ENCODE assay signal across 15 cellular contexts in the genomic region with DNA sequence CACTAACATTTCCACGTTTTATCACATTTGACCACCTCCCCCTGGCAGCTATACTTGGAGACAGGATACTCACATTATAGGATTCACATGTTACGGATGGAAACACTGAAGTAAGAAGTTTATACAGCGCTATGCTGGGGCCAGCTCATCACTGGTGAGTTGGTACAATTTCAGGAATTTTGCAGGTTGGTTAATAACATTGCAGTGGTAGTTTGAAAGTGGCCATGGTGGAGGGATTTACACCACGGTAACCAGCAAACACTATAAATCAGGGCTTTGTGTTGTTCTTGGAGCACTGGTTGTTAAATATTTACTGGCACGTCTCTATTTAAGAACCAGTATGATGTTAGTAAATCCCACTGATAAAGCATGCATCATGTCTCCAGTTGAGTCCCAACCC.
"Had no signal": no experiment of that assay in that cellular context is flagged by ENCODE, and none has a peak within 500 bp of the region (broad histone marks: within the 10 kb centered on the region; RNA-seq: fewer than 3 reads in every experiment).

No MANE protein-coding gene starts in this region.

- DNase-seq: activated CD4-positive, alpha-beta T cell treated with anti-CD3 and anti-CD28 coated beads, Interleukin-2, amount 50 U/mL, for 48 hours; activated CD8-positive, alpha-beta memory T cell treated with anti-CD3 and anti-CD28 coated beads, Interleukin-2, amount 10 ng/mL, durations not matched to agents 7 days and 5 days; activated effector memory CD4-positive, alpha-beta T cell treated with Interleukin-2 at 50 U/mL for 16 hours; activated naive CD8-positive, alpha-beta T cell treated with anti-CD3 and anti-CD28 coated beads for 36 hours; activated T-cell treated with anti-CD3 and anti-CD28 coated beads, Interleukin-2, amount 50 U/mL, for 24 hours; caudate nucleus; colonic mucosa; effector CD8-positive, alpha-beta T cell; immature natural killer cell; stimulated activated CD4-positive, alpha-beta T cell treated with anti-CD3 and anti-CD28 coated beads, Interleukin-4, amount 100 ng/mL, for 1 hour; stimulated activated CD8-positive, alpha-beta memory T cell treated with anti-CD3 and anti-CD28 coated beads, Interleukin-4, amount 100 ng/mL, for 48 hours; stimulated activated naive CD8-positive, alpha-beta T cell treated with anti-CD3 and anti-CD28 coated beads, Interleukin-15, Interleukin-2, amounts not matched to agents 100 U/mL and 50 U/mL, for 24 hours; testis had no signal

- H3K4me3 ChIP-seq: colonic mucosa, testis had no signal

- H3K27ac ChIP-seq: colonic mucosa, testis had no signal

- H3K36me3 ChIP-seq: colonic mucosa had no signal

- H3K9me3 ChIP-seq: colonic mucosa, testis had no signal

- ATAC-seq: activated CD4-positive, CD25-positive, alpha-beta regulatory T cell treated with anti-CD3 and anti-CD28 coated beads, Interleukin-2, amount 50 U/mL, for 24 hours; activated CD8-positive, alpha-beta memory T cell treated with anti-CD3 and anti-CD28 coated beads, Interleukin-2, amount 10 ng/mL, durations not matched to agents 7 days and 5 days; left lobe of liver; stimulated activated naive CD8-positive, alpha-beta T cell treated with anti-CD3 and anti-CD28 coated beads, Interleukin-15, Interleukin-2, amounts not matched to agents 100 U/mL and 50 U/mL, for 24 hours had no signal

- H3K27me3 ChIP-seq: colonic mucosa, testis had no signal

- H3K4me1 ChIP-seq: colonic mucosa, testis had no signal
